Comparison of ENCODE assay signal across 8 cellular contexts in genomic region chr10:132248455-132249231, GRCh38. TPM values are rescaled to one million over a fixed set of nuclear protein-coding genes. Genes with fewer than 3 reads are reported as not detected.
DNase-seq lines count a peak whose midpoint lies in the region; ATAC-seq and TF ChIP-seq lines count a peak whose summit lies in the region.

No MANE protein-coding gene starts in this region.

- H3K9me3 ChIP-seq in MG63: no peaks in the 10 kb centered on the region
- H3K9me3 ChIP-seq in parathyroid adenoma (ENCODE audit: control insufficient read depth, low read length): no peaks in the 10 kb centered on the region

- no peak for ATAC-seq in HG02678 (IDR thresholded peaks at IDR 0.05; ENCODE audit: unreplicated experiment)
- ATAC-seq in HG03521 (IDR thresholded peaks at IDR 0.05; ENCODE audit: unreplicated experiment): no peak

- CTCF ChIA-PET in activated CD4-positive, alpha-beta T cell treated with anti-CD3 and anti-CD28 coated beads, Interleukin-2, amount 10 ng/mL, durations not matched to agents 7 days and 5 days (lab: Charles Lee): interaction anchor here (1.0 kb wide), 1 partner anchor 15 kb away, joined by 3 read pairs; no protein-coding TSS in a partner anchor

- H3K36me3 Mint-ChIP-seq in activated CD4-positive, alpha-beta T cell treated with anti-CD3 and anti-CD28 coated beads, Interleukin-2, amount 10 ng/mL, durations not matched to agents 7 days and 5 days (ENCODE audit: low read depth): no peaks in the 10 kb centered on the region
- H3K36me3 Mint-ChIP-seq in endothelial cell (ENCODE audit: low read depth, unreplicated experiment): peaks cover 3% of the 10 kb centered on the region

- H3K4me3 ChIP-seq in MG63 (peak overlapping the region; percentile 31), parathyroid adenoma (ENCODE audit: low read depth, low read length) (no peak overlapping the region)

- H3K27me3 ChIP-seq in MG63 (no peaks in the 10 kb centered on the region), parathyroid adenoma (ENCODE audit: control insufficient read depth, insufficient read depth, low read length) (no peaks in the 10 kb centered on the region)

- peaks cover 1% of the 10 kb centered on the region for H3K4me1 Mint-ChIP-seq in activated CD4-positive, alpha-beta T cell treated with anti-CD3 and anti-CD28 coated beads, Interleukin-2, amount 10 ng/mL, durations not matched to agents 7 days and 5 days
- H3K4me1 Mint-ChIP-seq in endothelial cell (ENCODE audit: unreplicated experiment): peaks cover 5% of the 10 kb centered on the region

- H3K27ac ChIP-seq in parathyroid adenoma: no peak overlapping the region

- no peak overlapping the region for H3K9ac ChIP-seq in parathyroid adenoma

- no peak for TF ChIP-seq CTCF in endothelial cell (IDR thresholded peaks at IDR 0.05; ENCODE audit: unreplicated experiment)
- no peak for TF ChIP-seq CTCF in parathyroid adenoma (IDR thresholded peaks at IDR 0.05)

- H3K79me2 ChIP-seq in parathyroid adenoma: no peaks in the 10 kb centered on the region

- POLR2A ChIA-PET in activated CD4-positive, alpha-beta T cell treated with anti-CD3 and anti-CD28 coated beads, Interleukin-2, amount 10 ng/mL, durations not matched to agents 7 days and 5 days (lab: Charles Lee): no interaction called here

- no peaks in the 10 kb centered on the region for H3K9me3 Mint-ChIP-seq in activated CD4-positive, alpha-beta T cell treated with anti-CD3 and anti-CD28 coated beads, Interleukin-2, amount 10 ng/mL, durations not matched to agents 7 days and 5 days
- H3K9me3 Mint-ChIP-seq in endothelial cell (ENCODE audit: unreplicated experiment): no peaks in the 10 kb centered on the region

- peak overlapping the region; percentile 35 for H3K4me2 ChIP-seq in parathyroid adenoma (ENCODE audit: low read length)

- no peaks in the 10 kb centered on the region for H3K4me1 ChIP-seq in parathyroid adenoma

- H3K4me3 Mint-ChIP-seq in activated CD4-positive, alpha-beta T cell treated with anti-CD3 and anti-CD28 coated beads, Interleukin-2, amount 10 ng/mL, durations not matched to agents 7 days and 5 days: peak overlapping the region; percentile 32
- H3K4me3 Mint-ChIP-seq in endothelial cell (ENCODE audit: unreplicated experiment): peak overlapping the region; percentile 78

- no peaks in the 10 kb centered on the region for H3K27me3 Mint-ChIP-seq in activated CD4-positive, alpha-beta T cell treated with anti-CD3 and anti-CD28 coated beads, Interleukin-2, amount 10 ng/mL, durations not matched to agents 7 days and 5 days
- H3K27me3 Mint-ChIP-seq in endothelial cell (ENCODE audit: unreplicated experiment): peaks cover 12% of the 10 kb centered on the region

- no peaks in the 10 kb centered on the region for H3K36me3 ChIP-seq in MG63
- H3K36me3 ChIP-seq in parathyroid adenoma (ENCODE audit: control insufficient read depth, insufficient read depth, low read length): no peaks in the 10 kb centered on the region

- no peak overlapping the region for H3K27ac Mint-ChIP-seq in activated CD4-positive, alpha-beta T cell treated with anti-CD3 and anti-CD28 coated beads, Interleukin-2, amount 10 ng/mL, durations not matched to agents 7 days and 5 days
- H3K27ac Mint-ChIP-seq in endothelial cell (ENCODE audit: unreplicated experiment): no peak overlapping the region

- H2AFZ ChIP-seq in parathyroid adenoma: peak overlapping the region; percentile 29

- DNase-seq in D341Med (ENCODE audit: low spot score) (peak; percentile 86), MG63 (peak; percentile 39), endothelial cell (ENCODE audit: low spot score) (peak; percentile 79), NCI-H446 treated with DMSO at 0.1 percent for 48 hours (lab: John Stamatoyannopoulos, UW) (no peak)
- peak; percentile 60 for DNase-seq in activated CD4-positive, alpha-beta T cell treated with anti-CD3 and anti-CD28 coated beads, Interleukin-2, amount 10 ng/mL, durations not matched to agents 7 days and 5 days

RNA-seq across cellular contexts. Expression of gene STK32C, which starts 59.1 kb away (rescaled TPM):
- total RNA-seq in MG63 (2014; rRNA removed; shearing (Covaris generic); ENCODE audit: low replicate concordance): 25.9 and 36.6 TPM in 2 replicates
- total RNA-seq in activated CD4-positive, alpha-beta T cell treated with anti-CD3 and anti-CD28 coated beads, Interleukin-2, amount 10 ng/mL, durations not matched to agents 7 days and 5 days: 10 to 100 TPM; 11.1 to 15.2 TPM
- 12.6 TPM for total RNA-seq in endothelial cell (ENCODE audit: unreplicated experiment)
